Comparison of ENCODE assay signal across 1 cellular context in the genomic region with DNA sequence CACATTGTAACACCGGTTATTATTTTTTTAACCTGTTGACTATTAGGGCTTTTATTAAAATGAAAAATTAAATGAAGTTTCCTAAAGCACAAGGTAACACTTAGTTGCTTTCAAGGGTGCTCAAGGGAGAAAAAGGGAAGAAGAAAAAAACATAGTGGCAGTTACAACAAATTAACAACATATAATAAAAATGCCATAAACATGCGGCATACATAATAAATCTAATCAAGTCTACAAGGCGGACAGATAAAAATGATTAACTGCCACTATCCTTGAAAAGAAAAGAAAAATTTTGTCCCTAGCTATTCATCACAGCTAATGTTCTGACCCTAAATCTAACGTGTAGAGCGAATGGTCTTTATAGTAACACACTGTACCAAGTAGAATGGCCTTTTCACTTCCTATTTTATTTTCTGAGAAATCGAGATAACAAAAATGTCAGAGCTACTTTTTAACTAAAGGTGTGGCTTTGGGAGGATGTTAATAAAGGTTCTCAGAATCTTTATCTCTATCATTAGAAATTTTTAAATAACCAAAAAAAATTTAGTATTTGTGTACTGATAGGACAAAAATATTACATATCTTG.
A peak's percentile ranks its signal among the peaks of the same experiment; 100 is the strongest.
TF ChIP-seq lines count a peak whose summit lies in the region.

No MANE protein-coding gene starts in this region.

TF ChIP-seq in GM12878, 131 proteins besides CTCF, POLR2A, EP300 and RAD21:
- TF ChIP-seq, protein P1, sequence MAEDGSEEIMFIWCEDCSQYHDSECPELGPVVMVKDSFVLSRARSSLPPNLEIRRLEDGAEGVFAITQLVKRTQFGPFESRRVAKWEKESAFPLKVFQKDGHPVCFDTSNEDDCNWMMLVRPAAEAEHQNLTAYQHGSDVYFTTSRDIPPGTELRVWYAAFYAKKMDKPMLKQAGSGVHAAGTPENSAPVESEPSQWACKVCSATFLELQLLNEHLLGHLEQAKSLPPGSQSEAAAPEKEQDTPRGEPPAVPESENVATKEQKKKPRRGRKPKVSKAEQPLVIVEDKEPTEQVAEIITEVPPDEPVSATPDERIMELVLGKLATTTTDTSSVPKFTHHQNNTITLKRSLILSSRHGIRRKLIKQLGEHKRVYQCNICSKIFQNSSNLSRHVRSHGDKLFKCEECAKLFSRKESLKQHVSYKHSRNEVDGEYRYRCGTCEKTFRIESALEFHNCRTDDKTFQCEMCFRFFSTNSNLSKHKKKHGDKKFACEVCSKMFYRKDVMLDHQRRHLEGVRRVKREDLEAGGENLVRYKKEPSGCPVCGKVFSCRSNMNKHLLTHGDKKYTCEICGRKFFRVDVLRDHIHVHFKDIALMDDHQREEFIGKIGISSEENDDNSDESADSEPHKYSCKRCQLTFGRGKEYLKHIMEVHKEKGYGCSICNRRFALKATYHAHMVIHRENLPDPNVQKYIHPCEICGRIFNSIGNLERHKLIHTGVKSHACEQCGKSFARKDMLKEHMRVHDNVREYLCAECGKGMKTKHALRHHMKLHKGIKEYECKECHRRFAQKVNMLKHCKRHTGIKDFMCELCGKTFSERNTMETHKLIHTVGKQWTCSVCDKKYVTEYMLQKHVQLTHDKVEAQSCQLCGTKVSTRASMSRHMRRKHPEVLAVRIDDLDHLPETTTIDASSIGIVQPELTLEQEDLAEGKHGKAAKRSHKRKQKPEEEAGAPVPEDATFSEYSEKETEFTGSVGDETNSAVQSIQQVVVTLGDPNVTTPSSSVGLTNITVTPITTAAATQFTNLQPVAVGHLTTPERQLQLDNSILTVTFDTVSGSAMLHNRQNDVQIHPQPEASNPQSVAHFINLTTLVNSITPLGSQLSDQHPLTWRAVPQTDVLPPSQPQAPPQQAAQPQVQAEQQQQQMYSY (CRISPR knock-in tag; IDR thresholded peaks at IDR 0.05), result no peak
- TF ChIP-seq, protein P2, sequence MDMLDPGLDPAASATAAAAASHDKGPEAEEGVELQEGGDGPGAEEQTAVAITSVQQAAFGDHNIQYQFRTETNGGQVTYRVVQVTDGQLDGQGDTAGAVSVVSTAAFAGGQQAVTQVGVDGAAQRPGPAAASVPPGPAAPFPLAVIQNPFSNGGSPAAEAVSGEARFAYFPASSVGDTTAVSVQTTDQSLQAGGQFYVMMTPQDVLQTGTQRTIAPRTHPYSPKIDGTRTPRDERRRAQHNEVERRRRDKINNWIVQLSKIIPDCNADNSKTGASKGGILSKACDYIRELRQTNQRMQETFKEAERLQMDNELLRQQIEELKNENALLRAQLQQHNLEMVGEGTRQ (IDR thresholded peaks at IDR 0.05; ENCODE audit: borderline replicate concordance, low read depth, low read length), result no peak
- TF ChIP-seq NBN (IDR thresholded peaks at IDR 0.05) (no peak), SPI1 (IDR thresholded peaks at IDR 0.05; ENCODE audit: borderline replicate concordance, insufficient read depth, low read depth, low read length) (peak; percentile 55; the same call in 1 of the 2 replicates), BACH1 (IDR thresholded peaks at IDR 0.05; ENCODE audit: borderline replicate concordance) (no peak)
TF ChIP-seq in GM12878: peak in this region for 1.
